In genomic region chr17:50863931-50864330, GRCh38 we compare ENCODE assay signal across 8 cellular contexts. TPM values are rescaled to one million over a fixed set of nuclear protein-coding genes. Genes with fewer than 3 reads are reported as not detected.
DNase-seq lines count a peak whose midpoint lies in the region; ATAC-seq, FAIRE-seq and TF ChIP-seq lines count a peak whose summit lies in the region.

No MANE protein-coding gene starts in this region.

- no peaks in the 10 kb centered on the region for H3K27me3 ChIP-seq in CD4-positive, alpha-beta memory T cell (ENCODE audit: insufficient read depth, low read length)
- H3K27me3 ChIP-seq in PC-9 (ENCODE audit: insufficient read depth, low read depth), result no peaks in the 10 kb centered on the region
- no peaks in the 10 kb centered on the region for H3K27me3 ChIP-seq in endothelial cell of umbilical vein (ENCODE audit: control insufficient read depth in 2 of 2, insufficient read depth in 2 of 2, low read length in 2 of 2)
- no peaks in the 10 kb centered on the region for H3K27me3 ChIP-seq in ovary

- H3K4me3 ChIP-seq in CD4-positive, alpha-beta memory T cell (ENCODE audit: low read length in 2 of 2), result peak overlapping the region in 1 of 2 donors; percentile 5
- H3K4me3 ChIP-seq in PC-9, result peak overlapping the region; percentile 78
- H3K4me3 ChIP-seq in endothelial cell of umbilical vein (replicated peaks in 1 of 3; ENCODE audit: insufficient read depth in 1 of 3, low read depth in 1 of 3, low read length in 3 of 3), result no peak overlapping the region
- H3K4me3 ChIP-seq in ovary, result peak overlapping the region; percentile 99

- intact Hi-C loops in CD4-positive, alpha-beta memory T cell (cut with micrococcal nuclease), result loop anchor here (1.0 kb wide), 1 partner anchor 86 kb away; no protein-coding TSS in a partner anchor
- intact Hi-C loops in PC-9 (cut with micrococcal nuclease; ENCODE audit: unreplicated experiment) (no loop called here), endothelial cell of umbilical vein (cut with micrococcal nuclease) (loop anchor here (1.0 kb wide), 1 partner anchor 86 kb away; no protein-coding TSS in a partner anchor), ovary (cut with DNase I) (no loop called here)

- H3K9me1 ChIP-seq in endothelial cell of umbilical vein (replicated peaks; ENCODE audit: control insufficient read depth, extremely low read depth, insufficient read depth, low read length), result no peaks in the 10 kb centered on the region

- peaks cover 12% of the 10 kb centered on the region for H3K36me3 ChIP-seq in CD4-positive, alpha-beta memory T cell (ENCODE audit: insufficient read depth, low read length)
- H3K36me3 ChIP-seq in PC-9 (ENCODE audit: low read depth) (peaks cover 34% of the 10 kb centered on the region), endothelial cell of umbilical vein (ENCODE audit: control insufficient read depth in 2 of 2, extremely low read depth in 1 of 2, insufficient read depth in 2 of 2, low read length in 2 of 2) (peaks cover 2 to 5% of the 10 kb centered on the region in 2 experiments), ovary (no peaks in the 10 kb centered on the region)

- no peak for DNase-seq in CD4-positive, alpha-beta memory T cell
- DNase-seq in PC-9 (no peak), endothelial cell of umbilical vein (ENCODE audit: low read depth, low spot score) (no peak), ovary (no peak), kidney glomerular epithelial cell (lab: John Stamatoyannopoulos, UW) (no peak), NCI-H748 (lab: John Stamatoyannopoulos, UW; ENCODE audit: unreplicated experiment) (no peak), nucleus accumbens (lab: John Stamatoyannopoulos, UW) (no peak)

- peaks cover 26 to 41% of the 10 kb centered on the region in 2 donors for H3K36me3 Mint-ChIP-seq in CD4-positive, alpha-beta memory T cell

- H3K9me2 ChIP-seq in PC-9 (ENCODE audit: insufficient read depth), result no peaks in the 10 kb centered on the region

- peak overlapping the region; percentile 97 for H3K27ac ChIP-seq in CD4-positive, alpha-beta memory T cell (ENCODE audit: low read depth, low read length)
- H3K27ac ChIP-seq in PC-9 (no peak overlapping the region), endothelial cell of umbilical vein (ENCODE audit: insufficient read depth, low read depth, low read length) (no peak overlapping the region), ovary (peak overlapping the region in 1 of 2 donors; percentile 98)

- H3K4me1 Mint-ChIP-seq in CD4-positive, alpha-beta memory T cell, result peaks cover 34 to 69% (median 46%) of the 10 kb centered on the region in 4 donors

- H3K79me2 ChIP-seq in PC-9 (ENCODE audit: low read depth) (peaks cover 61% of the 10 kb centered on the region), endothelial cell of umbilical vein (ENCODE audit: control insufficient read depth, insufficient read depth, low read length) (peaks cover 4% of the 10 kb centered on the region)

- H3K4me3 Mint-ChIP-seq in CD4-positive, alpha-beta memory T cell, result peak overlapping the region; percentile 97 to 100 (median 98)

- TF ChIP-seq CTCF in PC-9 (conservative IDR thresholded peaks at IDR 0.05), result no peak
- no peak for TF ChIP-seq CTCF in endothelial cell of umbilical vein (IDR thresholded peaks at IDR 0.05; ENCODE audit: extremely low read depth in 1 of 2, insufficient read depth in 1 of 2, low read depth in 1 of 2, low read length in 2 of 2)
- no peak for TF ChIP-seq CTCF in ovary (IDR thresholded peaks at IDR 0.05)

- H3K9ac ChIP-seq in endothelial cell of umbilical vein (replicated peaks; ENCODE audit: extremely low read depth, insufficient read depth, low read length), result no peak overlapping the region

- peaks cover 0 to 2% (median 0%) of the 10 kb centered on the region in 8 donors for H3K9me3 Mint-ChIP-seq in CD4-positive, alpha-beta memory T cell

- TF ChIP-seq EP300 in ovary (IDR thresholded peaks at IDR 0.05), result no peak

- POLR2A ChIA-PET in CD4-positive, alpha-beta memory T cell (lab: Charles Lee; ENCODE audit: partially characterized antibody), result interaction anchor here (0.6 to 13.4 kb wide), 6 partner anchors 8 to 290 kb away, joined by 3 to 688 read pairs (median 111); partner anchors contain the start of gene NME1
- POLR2A ChIA-PET in PC-9 (lab: Charles Lee; ENCODE audit: unreplicated experiment), result no interaction called here
- POLR2A ChIA-PET in endothelial cell of umbilical vein (lab: Charles Lee), result no interaction called here

- peak overlapping the region; percentile 93 for H3K4me2 ChIP-seq in PC-9
- H3K4me2 ChIP-seq in endothelial cell of umbilical vein (ENCODE audit: insufficient read depth, low read length), result peak overlapping the region; percentile 96

- H2AFZ ChIP-seq in PC-9 (no peak overlapping the region), endothelial cell of umbilical vein (ENCODE audit: low read depth, low read length) (no peak overlapping the region)

- peak overlapping the region in 6 of 7 donors; percentile 95 to 99 (median 98) for H3K27ac Mint-ChIP-seq in CD4-positive, alpha-beta memory T cell

- peaks cover 50% of the 10 kb centered on the region for H3K4me1 ChIP-seq in CD4-positive, alpha-beta memory T cell (ENCODE audit: insufficient read depth, low read length)
- H3K4me1 ChIP-seq in PC-9 (replicated peaks; ENCODE audit: insufficient read depth) (peaks cover 41% of the 10 kb centered on the region), endothelial cell of umbilical vein (ENCODE audit: control insufficient read depth, extremely low read depth, insufficient read depth, low read length) (peaks cover 11% of the 10 kb centered on the region), ovary (ENCODE audit: insufficient read depth) (peaks cover 2% of the 10 kb centered on the region)

- ATAC-seq in HG03432 (IDR thresholded peaks at IDR 0.05; ENCODE audit: unreplicated experiment), result no peak

- peaks cover 45% of the 10 kb centered on the region for H4K20me1 ChIP-seq in PC-9 (ENCODE audit: insufficient read depth)
- H4K20me1 ChIP-seq in endothelial cell of umbilical vein (replicated peaks; ENCODE audit: control insufficient read depth, extremely low read depth, insufficient read depth, low read length), result no peaks in the 10 kb centered on the region

- dilution Hi-C loops in endothelial cell of umbilical vein (cut with MboI; ENCODE audit: extremely low pct_ligation_motif_present, low sequenced_read_pairs), result no loop called here

- TF ChIP-seq POLR2A in endothelial cell of umbilical vein (IDR thresholded peaks at IDR 0.05; ENCODE audit: low read depth, low read length) (no peak), ovary (IDR thresholded peaks at IDR 0.05) (no peak)

- no peaks in the 10 kb centered on the region for H3K27me3 Mint-ChIP-seq in CD4-positive, alpha-beta memory T cell

- BruUV-seq in PC-9 (replicated peaks; lab: Mats Ljungman, UMichigan), result no TSS peak
- no TSS peak for BruUV-seq in endothelial cell of umbilical vein (replicated peaks; lab: Mats Ljungman, UMichigan)

- 47 to 62% (median 60%) methylated on average over 3 of the region's 3 CpGs for WGBS in ovary, 3 donors

- CTCF ChIA-PET in CD4-positive, alpha-beta memory T cell (lab: Charles Lee; ENCODE audit: partially characterized antibody), result interaction anchor here (0.6 to 9.4 kb wide), 9 partner anchors 8 to 383 kb away, joined by 3 to 102 read pairs (median 6); no protein-coding TSS in a partner anchor
- CTCF ChIA-PET in PC-9 (lab: Charles Lee), result interaction anchor here (1.0 kb wide), 1 partner anchor 11 kb away, joined by 3 read pairs; no protein-coding TSS in a partner anchor
- CTCF ChIA-PET in endothelial cell of umbilical vein (lab: Charles Lee), result interaction anchor here (0.8 to 8.0 kb wide), 12 partner anchors 9 to 289 kb away, joined by 3 to 149 read pairs (median 4); partner anchors contain the start of gene NME1

- peaks cover 77% of the 10 kb centered on the region for H3F3A ChIP-seq in PC-9 (ENCODE audit: insufficient read depth, low read depth)

- no peaks in the 10 kb centered on the region for H3K9me3 ChIP-seq in CD4-positive, alpha-beta memory T cell (ENCODE audit: control insufficient read depth in 1 of 2, low read length in 2 of 2)
- H3K9me3 ChIP-seq in PC-9 (ENCODE audit: insufficient read depth, low read depth) (no peaks in the 10 kb centered on the region), endothelial cell of umbilical vein (replicated peaks; ENCODE audit: control insufficient read depth, insufficient read depth, low read length) (no peaks in the 10 kb centered on the region), ovary (no peaks in the 10 kb centered on the region)

- FAIRE-seq in endothelial cell of umbilical vein (lab: Jason Lieb, UNC), result no peak

TF ChIP-seq in endothelial cell of umbilical vein, 7 proteins besides CTCF, POLR2A, EP300 and RAD21 (continues in another document):
- TF ChIP-seq GATA2 (IDR thresholded peaks at IDR 0.05; ENCODE audit: insufficient read depth, insufficient read length, low read depth, low read length), result no peak
- TF ChIP-seq MYC (IDR thresholded peaks at IDR 0.05; ENCODE audit: low read depth, low read length), result no peak

RNA-seq across cellular contexts. Expression of gene TOB1, which starts 2.2 kb away (rescaled TPM):
- 100 to 1,000 TPM in 1 of 2 experiments, 10 to 100 TPM in 1; 93.7 to 104 TPM for total RNA-seq in CD4-positive, alpha-beta memory T cell
- polyA plus RNA-seq in CD4-positive, alpha-beta memory T cell, result 100 to 1,000 TPM in 1 of 2 donors, 10 to 100 TPM in 1; 74.3 to 102 TPM
- total RNA-seq in PC-9 (2021), result 54.2 and 67.9 TPM in 2 replicates
- 12.9 and 13.0 TPM in 2 replicates for total RNA-seq in endothelial cell of umbilical vein
- 3.3 and 4.2 TPM in 2 replicates for polyA plus RNA-seq in endothelial cell of umbilical vein
- 3.3 and 3.6 TPM in 2 replicates for polyA plus RNA-seq in endothelial cell of umbilical vein (2011; cell fraction: cytosol; rRNA removed)
- 2.3 and 2.6 TPM in 2 replicates for polyA plus RNA-seq in endothelial cell of umbilical vein (2011; cell fraction: nucleus; rRNA removed)
- 10.7 and 13.5 TPM in 2 replicates for polyA plus RNA-seq in endothelial cell of umbilical vein (2012)
- 5.9 and 6.1 TPM in 2 replicates for polyA minus RNA-seq in endothelial cell of umbilical vein
- 103 TPM for polyA minus RNA-seq in endothelial cell of umbilical vein (2011; cell fraction: cytosol; rRNA and poly(A)+ RNA removed)
- polyA minus RNA-seq in endothelial cell of umbilical vein (2011; cell fraction: nucleus; rRNA and poly(A)+ RNA removed), result 3.0 and 9.5 TPM in 2 replicates
- 100 to 1,000 TPM in 1 of 7 donors, 10 to 100 TPM in 6; 28.6 to 150 (median 79.2) TPM for total RNA-seq in ovary
- polyA plus RNA-seq in ovary, result 10 to 100 TPM; 19.6 to 49.3 TPM

RNA-seq across cellular contexts. Expression of gene WFIKKN2, which starts 28.5 kb away (rescaled TPM):
- not detected for total RNA-seq in CD4-positive, alpha-beta memory T cell
- not detected for polyA plus RNA-seq in CD4-positive, alpha-beta memory T cell
- not detected in 2 replicates for total RNA-seq in PC-9 (2021)
- not detected in 2 replicates for total RNA-seq in endothelial cell of umbilical vein
- 0.03 TPM in 1 of 2 replicates, not detected in the other for polyA plus RNA-seq in endothelial cell of umbilical vein
- polyA plus RNA-seq in endothelial cell of umbilical vein (2011; cell fraction: cytosol; rRNA removed), result not detected in 2 replicates
- polyA plus RNA-seq in endothelial cell of umbilical vein (2011; cell fraction: nucleus; rRNA removed), result not detected in 2 replicates
- not detected in 2 replicates for polyA plus RNA-seq in endothelial cell of umbilical vein (2012)
- not detected in 2 replicates for polyA minus RNA-seq in endothelial cell of umbilical vein
- polyA minus RNA-seq in endothelial cell of umbilical vein (2011; cell fraction: cytosol; rRNA and poly(A)+ RNA removed), result not detected
- polyA minus RNA-seq in endothelial cell of umbilical vein (2011; cell fraction: nucleus; rRNA and poly(A)+ RNA removed), result not detected in 2 replicates
- 100 to 1,000 TPM in 4 of 7 donors, 10 to 100 TPM in 3; 29.8 to 178 (median 107) TPM for total RNA-seq in ovary
- polyA plus RNA-seq in ovary, result 10 to 100 TPM; 20.9 to 71.5 TPM

Comparison
In these comparisons a context has a peak if more than half of its experiments do, and no peak if none do; other contexts are left out.
1. H3K4me3 ChIP-seq: peak in PC-9 (single experiment) and ovary (single experiment); none in endothelial cell of umbilical vein (0 of 3).
2. RNA of gene WFIKKN2, which starts 28.5 kb away (total RNA-seq): 29.8 to 178 TPM in ovary; not detected in CD4-positive, alpha-beta memory T cell, not detected in PC-9 and not detected in endothelial cell of umbilical vein; every median in the first group is over 10 times any median in the second.
3. intact Hi-C loops: an anchor here in CD4-positive, alpha-beta memory T cell (1.0 kb wide) and endothelial cell of umbilical vein (1.0 kb wide); none called in PC-9 and ovary.